Comparison of ENCODE assay signal across 1 cellular context in genomic region chr12:16636435-16637055, GRCh38.
TF ChIP-seq lines count a peak whose summit lies in the region.

No MANE protein-coding gene starts in this region.

TF ChIP-seq in GM23338, 12 proteins besides CTCF, POLR2A, EP300 and RAD21 (continued from another document):
- TF ChIP-seq, protein P1, sequence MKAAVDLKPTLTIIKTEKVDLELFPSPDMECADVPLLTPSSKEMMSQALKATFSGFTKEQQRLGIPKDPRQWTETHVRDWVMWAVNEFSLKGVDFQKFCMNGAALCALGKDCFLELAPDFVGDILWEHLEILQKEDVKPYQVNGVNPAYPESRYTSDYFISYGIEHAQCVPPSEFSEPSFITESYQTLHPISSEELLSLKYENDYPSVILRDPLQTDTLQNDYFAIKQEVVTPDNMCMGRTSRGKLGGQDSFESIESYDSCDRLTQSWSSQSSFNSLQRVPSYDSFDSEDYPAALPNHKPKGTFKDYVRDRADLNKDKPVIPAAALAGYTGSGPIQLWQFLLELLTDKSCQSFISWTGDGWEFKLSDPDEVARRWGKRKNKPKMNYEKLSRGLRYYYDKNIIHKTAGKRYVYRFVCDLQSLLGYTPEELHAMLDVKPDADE (IDR thresholded peaks at IDR 0.05), result no peak
- TF ChIP-seq ZNF114 (CRISPR knock-in tag; IDR thresholded peaks at IDR 0.05) (no peak), EZH2 (IDR thresholded peaks at IDR 0.05; ENCODE audit: low read depth, unreplicated experiment) (no peak), CREB1 (CRISPR knock-in tag; IDR thresholded peaks at IDR 0.05; ENCODE audit: low read depth) (no peak), STAT1 (IDR thresholded peaks at IDR 0.05; ENCODE audit: unreplicated experiment) (no peak), EZH2phosphoT487 (IDR thresholded peaks at IDR 0.05; ENCODE audit: unreplicated experiment) (no peak), ZNF331 (CRISPR knock-in tag; IDR thresholded peaks at IDR 0.05; ENCODE audit: low read depth) (no peak)
TF ChIP-seq in GM23338: peak in this region for 0.
